14 cellular contexts compared by ENCODE assay signal in genomic region chr7:95859434-95859833, GRCh38.
DNase-seq lines count a peak whose midpoint lies in the region; ATAC-seq, FAIRE-seq and TF ChIP-seq lines count a peak whose summit lies in the region.
"Had no signal": no experiment of that assay in that cellular context is flagged by ENCODE, and none has a peak within 500 bp of the region (broad histone marks: within the 10 kb centered on the region; RNA-seq: fewer than 3 reads in every experiment).

No MANE protein-coding gene starts in this region.

- DNase-seq in AG20443 (ENCODE audit: low spot score): peak; percentile 64
- DNase-seq in HTR-8/SVneo (ENCODE audit: insufficient read length, low spot score): peak; percentile 3
- peak; percentile 84 for DNase-seq in astrocyte of the spinal cord (ENCODE audit: low read depth, low spot score)
- peak; percentile 84 for DNase-seq in kidney tubule cell (ENCODE audit: low spot score)
- no peak for DNase-seq in NCI-H2107 treated with DMSO at 0.1 percent for 48 hours (lab: John Stamatoyannopoulos, UW; ENCODE audit: unreplicated experiment)
- no peak for DNase-seq in OCI-M2 (lab: John Stamatoyannopoulos, UW; ENCODE audit: unreplicated experiment)
- no peak for DNase-seq in activated CD4-positive, alpha-beta T cell treated with anti-CD3 and anti-CD28 coated beads for 48 hours
- DNase-seq: activated B cell treated with CpG ODN at 0.5 μM for 24 hours; left colon; NCI-H2081; stimulated activated CD4-positive, alpha-beta T cell treated with anti-CD3 and anti-CD28 coated beads, Interleukin-2, amount 100 ng/mL, for 48 hours; stimulated activated naive CD4-positive, alpha-beta T cell treated with Interleukin-2 at 50 U/mL for 16 hours had no signal

- no peak overlapping the region for H3K4me3 ChIP-seq in astrocyte of the spinal cord (ENCODE audit: low read depth, low read length)

- no peak for FAIRE-seq in HTR-8/SVneo (lab: Jason Lieb, UNC)

- in situ Hi-C loops in astrocyte of the spinal cord (cut with HindIII; ENCODE audit: low sequenced_read_pairs): no loop called here

- no peak for ATAC-seq in HG03135 (IDR thresholded peaks at IDR 0.05; ENCODE audit: unreplicated experiment)
- ATAC-seq: HCT116, left colon had no signal

- TF ChIP-seq CTCF in astrocyte of the spinal cord (IDR thresholded peaks at IDR 0.05; ENCODE audit: low read depth, low read length): no peak

Comparison
In these comparisons a context has a peak if more than half of its experiments do, and no peak if none do; other contexts are left out.
1. DNase-seq: peak in AG20443 (single experiment), HTR-8/SVneo (single experiment), astrocyte of the spinal cord (single experiment) and kidney tubule cell (single experiment); none in NCI-H2107 treated with DMSO at 0.1 percent for 48 hours (single experiment), OCI-M2 (single experiment) and activated CD4-positive, alpha-beta T cell treated with anti-CD3 and anti-CD28 coated beads for 48 hours (single experiment).